1 cellular context compared by ENCODE assay signal in the genomic region with DNA sequence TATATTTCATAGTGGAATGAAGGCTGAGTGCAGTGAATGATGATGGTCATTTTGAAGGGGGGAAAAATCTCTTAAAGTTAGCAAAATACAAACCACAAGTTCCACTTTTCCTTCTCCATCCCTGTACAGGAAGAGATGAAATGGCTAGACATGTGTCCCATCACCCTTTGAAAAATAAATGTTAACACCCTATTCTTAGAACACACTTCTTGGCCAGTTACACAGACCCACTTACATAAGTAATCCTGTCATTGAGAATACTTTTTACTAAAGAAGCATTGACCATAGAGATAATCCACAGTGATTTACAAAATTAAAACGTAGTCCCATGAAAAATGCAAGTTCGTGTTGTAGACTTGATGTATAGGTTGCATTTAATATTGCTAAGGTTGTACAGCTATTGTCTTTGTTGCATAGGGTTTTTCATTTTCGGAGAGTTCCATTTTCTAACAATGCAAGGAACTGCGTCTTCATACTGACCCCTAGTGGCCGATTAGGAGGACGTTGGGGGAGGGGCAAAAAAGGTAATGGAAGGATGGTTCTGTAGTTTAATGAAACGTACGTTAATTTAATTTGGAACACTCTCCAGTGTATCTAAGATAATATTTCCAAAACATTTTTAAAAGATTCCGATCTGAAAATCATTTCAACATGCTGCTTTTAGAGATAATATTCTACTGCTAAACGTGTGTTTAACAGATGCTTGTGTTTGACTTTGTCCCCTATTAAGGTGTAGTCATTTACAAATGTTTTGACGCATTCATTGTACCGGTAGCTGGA.
TF ChIP-seq lines count a peak whose summit lies in the region.

No MANE protein-coding gene starts in this region.

TF ChIP-seq in SK-N-SH, 30 proteins besides CTCF, POLR2A, EP300 and RAD21 (continued from another document):
- TF ChIP-seq, protein P1, sequence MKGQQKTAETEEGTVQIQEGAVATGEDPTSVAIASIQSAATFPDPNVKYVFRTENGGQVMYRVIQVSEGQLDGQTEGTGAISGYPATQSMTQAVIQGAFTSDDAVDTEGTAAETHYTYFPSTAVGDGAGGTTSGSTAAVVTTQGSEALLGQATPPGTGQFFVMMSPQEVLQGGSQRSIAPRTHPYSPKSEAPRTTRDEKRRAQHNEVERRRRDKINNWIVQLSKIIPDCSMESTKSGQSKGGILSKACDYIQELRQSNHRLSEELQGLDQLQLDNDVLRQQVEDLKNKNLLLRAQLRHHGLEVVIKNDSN (IDR thresholded peaks at IDR 0.05; ENCODE audit: borderline replicate concordance, low read depth): no peak
- TF ChIP-seq IRF3 (IDR thresholded peaks at IDR 0.05; ENCODE audit: low read depth, low read length) (no peak), RXRA (IDR thresholded peaks at IDR 0.05; ENCODE audit: borderline replicate concordance, low read depth) (no peak), EZH2phosphoT487 (IDR thresholded peaks at IDR 0.05; ENCODE audit: borderline replicate concordance, low read depth) (no peak), SMC3 (IDR thresholded peaks at IDR 0.05; ENCODE audit: low read depth, low read length) (peak; percentile 74), NRF1 (IDR thresholded peaks at IDR 0.05; ENCODE audit: low read depth, low read length) (no peak), GATA2 (CRISPR knock-in tag; IDR thresholded peaks at IDR 0.05) (peak; percentile 56)
